Comparison of ENCODE assay signal across 14 cellular contexts in genomic region chr16:46789075-46789474, GRCh38. TPM values are rescaled to one million over a fixed set of nuclear protein-coding genes. Genes with fewer than 3 reads are reported as not detected.
A peak's percentile ranks its signal among the peaks of the same experiment; 100 is the strongest.
DNase-seq lines count a peak whose midpoint lies in the region; ATAC-seq, FAIRE-seq and TF ChIP-seq lines count a peak whose summit lies in the region.
"Had no signal": no experiment of that assay in that cellular context is flagged by ENCODE, and none has a peak within 500 bp of the region (broad histone marks: within the 10 kb centered on the region; RNA-seq: fewer than 3 reads in every experiment).

No MANE protein-coding gene starts in this region.

- CTCF ChIA-PET in CD4-positive, alpha-beta T cell (lab: Charles Lee), result interaction anchor here (0.7 kb wide), 1 partner anchor 9 kb away, joined by 4 read pairs; no protein-coding TSS in a partner anchor

- peaks cover 15% of the 10 kb centered on the region for H3K36me3 Mint-ChIP-seq in CD4-positive, alpha-beta T cell (ENCODE audit: low read depth)

- peaks cover 9% of the 10 kb centered on the region for H3K9me3 Mint-ChIP-seq in CD4-positive, alpha-beta T cell

- H3K27me3 Mint-ChIP-seq in CD4-positive, alpha-beta T cell, result no peaks in the 10 kb centered on the region

- no peaks in the 10 kb centered on the region for H3K27me3 ChIP-seq in CD4-positive, alpha-beta T cell (ENCODE audit: control insufficient read depth, insufficient read depth, low read length)
- H3K27me3 ChIP-seq in Peyer's patch (no peaks in the 10 kb centered on the region), mucosa of rectum (ENCODE audit: control insufficient read depth in 2 of 2, insufficient read depth in 2 of 2, low read length in 2 of 2) (no peaks in the 10 kb centered on the region), lower lobe of right lung (ENCODE audit: low read depth) (no peaks in the 10 kb centered on the region)

- no peaks in the 10 kb centered on the region for H3K4me1 ChIP-seq in Peyer's patch
- H3K4me1 ChIP-seq in mucosa of rectum (ENCODE audit: control insufficient read depth in 2 of 2, insufficient read depth in 2 of 2, low read length in 2 of 2), result peaks cover 3 to 7% of the 10 kb centered on the region in 2 donors
- H3K4me1 ChIP-seq in lower lobe of right lung, result no peaks in the 10 kb centered on the region

- TF ChIP-seq POLR2A in Peyer's patch (IDR thresholded peaks at IDR 0.05), result no peak

- no peak for ATAC-seq in CD4-positive, alpha-beta T cell (ENCODE audit: poor library complexity)
- ATAC-seq in lower lobe of right lung, result no peak
- ATAC-seq in GM21381 (IDR thresholded peaks at IDR 0.05; ENCODE audit: unreplicated experiment), result no peak

- POLR2A ChIA-PET in CD4-positive, alpha-beta T cell (lab: Charles Lee), result interaction anchor here (1.1 to 1.7 kb wide), 2 partner anchors 18 to 102 kb away, joined by 3 to 6 read pairs; no protein-coding TSS in a partner anchor

- H3K4me3 ChIP-seq in Peyer's patch (no peak overlapping the region), mucosa of rectum (ENCODE audit: low read length in 2 of 2) (no peak overlapping the region), lower lobe of right lung (no peak overlapping the region)
- H3K4me3 ChIP-seq: SK-N-MC had no signal

- no peak overlapping the region for H3K9ac ChIP-seq in mucosa of rectum (ENCODE audit: low read depth in 1 of 2, low read length in 2 of 2)

- intact Hi-C loops in CD4-positive, alpha-beta T cell (cut with DNase I, micrococcal nuclease), result no loop called here
- intact Hi-C loops in lower lobe of right lung (cut with DNase I), result no loop called here

- no peak overlapping the region for H3K27ac ChIP-seq in CD4-positive, alpha-beta T cell (ENCODE audit: low read depth, low read length)
- H3K27ac ChIP-seq in Peyer's patch (peak overlapping the region in 3 of 4 donors; percentile 3 to 81 (median 44)), mucosa of rectum (ENCODE audit: low read depth in 2 of 2, low read length in 2 of 2) (peak overlapping the region; percentile 71 to 73), lower lobe of right lung (no peak overlapping the region)
- H3K27ac ChIP-seq: coronary artery, GM23248, SK-N-MC had no signal

- DNase-seq in CD4-positive, alpha-beta T cell, result no peak
- DNase-seq in GM18507 (ENCODE audit: extremely low spot score, insufficient read length, low read depth) (no peak), Peyer's patch (no peak), SK-N-DZ (ENCODE audit: low spot score) (no peak), EL (no peak), lower lobe of right lung (no peak)

- TF ChIP-seq CTCF in CD4-positive, alpha-beta T cell (IDR thresholded peaks at IDR 0.05), result no peak
- TF ChIP-seq CTCF in Peyer's patch (IDR thresholded peaks at IDR 0.05) (no peak), lower lobe of right lung (IDR thresholded peaks at IDR 0.05) (no peak)

- FAIRE-seq in GM18507 (lab: Jason Lieb, UNC), result peak; percentile 63
- FAIRE-seq: HTR-8/SVneo had no signal

- no peaks in the 10 kb centered on the region for H3K36me3 ChIP-seq in Peyer's patch
- no peaks in the 10 kb centered on the region for H3K36me3 ChIP-seq in mucosa of rectum (ENCODE audit: control insufficient read depth in 2 of 2, insufficient read depth in 2 of 2, low read length in 2 of 2)
- H3K36me3 ChIP-seq in lower lobe of right lung, result no peaks in the 10 kb centered on the region
- H3K36me3 ChIP-seq: thoracic aorta had no signal

- H3K4me1 Mint-ChIP-seq in CD4-positive, alpha-beta T cell (ENCODE audit: low read depth), result peaks cover 19% of the 10 kb centered on the region

- H3K27ac Mint-ChIP-seq in CD4-positive, alpha-beta T cell, result peak overlapping the region; percentile 30

- H3K4me3 Mint-ChIP-seq in CD4-positive, alpha-beta T cell, result peak overlapping the region; percentile 49

- peaks cover 16% of the 10 kb centered on the region for H3K9me3 ChIP-seq in CD4-positive, alpha-beta T cell (ENCODE audit: control insufficient read depth, low read length)
- H3K9me3 ChIP-seq in Peyer's patch (peaks cover 0 to 5% (median 2%) of the 10 kb centered on the region in 4 donors), mucosa of rectum (ENCODE audit: control insufficient read depth in 2 of 2, low read length in 2 of 2) (no peaks in the 10 kb centered on the region), lower lobe of right lung (no peaks in the 10 kb centered on the region)
- H3K9me3 ChIP-seq: Caco-2, thoracic aorta had no signal

RNA-seq across cellular contexts. Expression of gene MYLK3, which starts 40.9 kb away (rescaled TPM):
- under 1 TPM in 1 of 2 experiments, not detected in 1; 0.38 TPM for total RNA-seq in CD4-positive, alpha-beta T cell
- total RNA-seq in Peyer's patch (not detected), lower lobe of right lung (2.0 TPM)
- polyA plus RNA-seq in SK-N-DZ (2014; cell fraction: cytosol; rRNA removed), result 0.17 and 0.32 TPM in 2 replicates
- 0.25 and 0.38 TPM in 2 replicates for polyA plus RNA-seq in SK-N-DZ (2014; cell fraction: nucleus; rRNA removed)
- total RNA-seq: GM23248 had no signal
- polyA plus RNA-seq: GM23248 had no signal

RNA-seq across cellular contexts. Expression of gene C16orf87, which starts 41.9 kb away (rescaled TPM):
- 10 to 100 TPM; 20.6 to 22.6 TPM for total RNA-seq in CD4-positive, alpha-beta T cell
- total RNA-seq in Peyer's patch (10 to 100 TPM in 2 of 4 donors, 1 to 10 TPM in 2; 7.9 to 13.5 (median 10.6) TPM), lower lobe of right lung (5.8 TPM)
- polyA plus RNA-seq in SK-N-DZ (2014; cell fraction: cytosol; rRNA removed), result 18.5 and 20.8 TPM in 2 replicates
- polyA plus RNA-seq in SK-N-DZ (2014; cell fraction: nucleus; rRNA removed), result 11.9 and 14.3 TPM in 2 replicates

Comparison
In these comparisons a context has a peak if more than half of its experiments do, and no peak if none do; other contexts are left out.
1. H3K27ac ChIP-seq: peak in Peyer's patch (3 of 4) and mucosa of rectum (2 of 2); none in CD4-positive, alpha-beta T cell (single experiment) and lower lobe of right lung (single experiment).